Comparison of ENCODE assay signal across 18 cellular contexts in genomic region chr12:62021808-62022207, GRCh38.
A peak's percentile ranks its signal among the peaks of the same experiment; 100 is the strongest.
DNase-seq lines count a peak whose midpoint lies in the region; ATAC-seq, FAIRE-seq and TF ChIP-seq lines count a peak whose summit lies in the region.
"Had no signal": no experiment of that assay in that cellular context is flagged by ENCODE, and none has a peak within 500 bp of the region (broad histone marks: within the 10 kb centered on the region; RNA-seq: fewer than 3 reads in every experiment).

No MANE protein-coding gene starts in this region.

- H3K27me3 ChIP-seq in SK-N-SH (ENCODE audit: insufficient read depth) (no peaks in the 10 kb centered on the region), psoas muscle (ENCODE audit: insufficient read depth in 3 of 3, low read length in 2 of 3) (no peaks in the 10 kb centered on the region), BE2C (no peaks in the 10 kb centered on the region)
- H3K27me3 ChIP-seq: BLaER1 had no signal

- ATAC-seq in psoas muscle (no peak), GM18502 (IDR thresholded peaks at IDR 0.05; ENCODE audit: poor library complexity, unreplicated experiment) (no peak)
- ATAC-seq: CD8-positive, alpha-beta T cell had no signal

- H3K9me3 ChIP-seq in SK-N-SH, result no peaks in the 10 kb centered on the region
- H3K9me3 ChIP-seq in kidney (ENCODE audit: control insufficient read depth in 1 of 2, low read length in 2 of 2), result no peaks in the 10 kb centered on the region
- no peaks in the 10 kb centered on the region for H3K9me3 ChIP-seq in psoas muscle
- H3K9me3 ChIP-seq in BE2C, result no peaks in the 10 kb centered on the region
- H3K9me3 ChIP-seq: BLaER1 had no signal

- H3K9ac ChIP-seq in SK-N-SH (no peak overlapping the region), kidney (ENCODE audit: low read length in 2 of 2) (no peak overlapping the region)
- H3K9ac ChIP-seq: BLaER1 had no signal

- H3K79me2 ChIP-seq in SK-N-SH (ENCODE audit: insufficient read depth), result no peaks in the 10 kb centered on the region

- no peak for FAIRE-seq in kidney (lab: Jason Lieb, UNC)
- FAIRE-seq: D721Med, H54 had no signal

- no peaks in the 10 kb centered on the region for H3K4me1 ChIP-seq in SK-N-SH (ENCODE audit: control insufficient read depth in 1 of 2, insufficient read depth in 2 of 2, low read depth in 1 of 2, low read length in 1 of 2)
- H3K4me1 ChIP-seq in kidney (ENCODE audit: control insufficient read depth in 1 of 2, insufficient read depth in 1 of 2, low read depth in 1 of 2, low read length in 2 of 2), result no peaks in the 10 kb centered on the region
- no peaks in the 10 kb centered on the region for H3K4me1 ChIP-seq in psoas muscle
- H3K4me1 ChIP-seq in BE2C, result no peaks in the 10 kb centered on the region
- H3K4me1 ChIP-seq: BLaER1 had no signal

- DNase-seq in DMS 273 (lab: John Stamatoyannopoulos, UW; ENCODE audit: unreplicated experiment) (peak; percentile 0), DMS 273 treated with DMSO at 0.1 percent for 48 hours (lab: John Stamatoyannopoulos, UW) (no peak), HEK293T (ENCODE audit: extremely low spot score) (peak; percentile 15), SK-N-SH (no peak), kidney (peak; percentile 15), psoas muscle (no peak), BE2C (no peak)
- DNase-seq: 8988T; CD8-positive, alpha-beta T cell; DND-41; NCI-H1105; NCI-H1694; NCI-H446 treated with DMSO at 0.1 percent for 48 hours; SHP77 had no signal

- intact Hi-C loops in kidney (cut with DNase I), result no loop called here
- intact Hi-C loops in psoas muscle (cut with DNase I), result no loop called here

- no peaks in the 10 kb centered on the region for H3F3A ChIP-seq in SK-N-SH (replicated peaks; ENCODE audit: insufficient read depth)

- H3K36me3 ChIP-seq in SK-N-SH (replicated peaks in 1 of 2; ENCODE audit: control insufficient read depth in 1 of 2, insufficient read depth in 2 of 2, low read length in 1 of 2) (no peaks in the 10 kb centered on the region), kidney (ENCODE audit: control insufficient read depth in 1 of 2, insufficient read depth in 2 of 2, low read length in 2 of 2) (no peaks in the 10 kb centered on the region), psoas muscle (ENCODE audit: insufficient read depth in 1 of 2, low read depth in 1 of 2) (no peaks in the 10 kb centered on the region), BE2C (no peaks in the 10 kb centered on the region)
- H3K36me3 ChIP-seq: BLaER1 had no signal

- no peaks in the 10 kb centered on the region for H4K20me1 ChIP-seq in SK-N-SH (ENCODE audit: insufficient read depth)
- H4K20me1 ChIP-seq: BLaER1 had no signal

- WGBS in SK-N-SH (ENCODE audit: low lambda C conversion rate), result 24% methylated on average over 5 of the region's 6 CpGs
- WGBS in psoas muscle, 3 donors, result 82 to 94% (median 90%) methylated on average over 6 of the region's 6 CpGs

- TF ChIP-seq CTCF in SK-N-SH (IDR thresholded peaks at IDR 0.05) (0 out of 2 replicates have a peak, but pooled peaks have one; percentile 12), kidney (IDR thresholded peaks at IDR 0.05; ENCODE audit: borderline replicate concordance, extremely low read depth, insufficient read depth) (no peak), psoas muscle (IDR thresholded peaks at IDR 0.05) (no peak), BE2C (IDR thresholded peaks at IDR 0.05; ENCODE audit: low read depth, low read length) (no peak)

- CTCF ChIA-PET in HEK293T (lab: Yijun Ruan, JAX) (no interaction called here), SK-N-SH (lab: Yijun Ruan, JAX) (no interaction called here)

- no peak overlapping the region for H3K4me3 ChIP-seq in SK-N-SH (ENCODE audit: low read depth in 2 of 2, low read length in 1 of 2)
- H3K4me3 ChIP-seq in kidney (ENCODE audit: low read length in 2 of 2), result no peak overlapping the region
- H3K4me3 ChIP-seq in psoas muscle, result no peak overlapping the region
- no peak overlapping the region for H3K4me3 ChIP-seq in BE2C (ENCODE audit: low read depth, low read length)
- H3K4me3 ChIP-seq: BLaER1 had no signal

- H3K27ac ChIP-seq in SK-N-SH (ENCODE audit: low read depth in 2 of 2, low read length in 1 of 2), result no peak overlapping the region
- H3K27ac ChIP-seq in kidney (ENCODE audit: low read depth in 2 of 2, low read length in 2 of 2), result no peak overlapping the region
- no peak overlapping the region for H3K27ac ChIP-seq in psoas muscle
- H3K27ac ChIP-seq: BLaER1 had no signal

- no peak for TF ChIP-seq EP300 in SK-N-SH (IDR thresholded peaks at IDR 0.05; ENCODE audit: borderline replicate concordance in 1 of 2, low read depth in 1 of 2, low read length in 1 of 2)

- H3K9me2 ChIP-seq in SK-N-SH, result no peaks in the 10 kb centered on the region

- TF ChIP-seq RAD21 in SK-N-SH (IDR thresholded peaks at IDR 0.05; ENCODE audit: low read length), result no peak

- no peak overlapping the region for H2AFZ ChIP-seq in SK-N-SH (ENCODE audit: low read depth)

- POLR2A ChIA-PET in HEK293T (lab: Yijun Ruan, JAX) (no interaction called here), SK-N-SH (lab: Yijun Ruan, JAX) (no interaction called here)

- no peak overlapping the region for H3K4me2 ChIP-seq in SK-N-SH
- H3K4me2 ChIP-seq: BLaER1 had no signal

TF ChIP-seq in HEK293T, 16 proteins besides CTCF, POLR2A, EP300 and RAD21:
- TF ChIP-seq L3MBTL2 (conservative IDR thresholded peaks at IDR 0.05) (no peak), PKNOX1 (IDR thresholded peaks at IDR 0.05) (no peak), FOXA1 (IDR thresholded peaks at IDR 0.05) (no peak), LEF1 (IDR thresholded peaks at IDR 0.05; ENCODE audit: borderline replicate concordance) (no peak), ZNF384 (IDR thresholded peaks at IDR 0.05) (no peak), FOXM1 (IDR thresholded peaks at IDR 0.05; ENCODE audit: borderline replicate concordance) (no peak), ELF4 (IDR thresholded peaks at IDR 0.05) (no peak), CTBP1 (IDR thresholded peaks at IDR 0.05; ENCODE audit: borderline replicate concordance) (no peak), TARDBP (IDR thresholded peaks at IDR 0.05) (no peak), FOXK2 (IDR thresholded peaks at IDR 0.05) (no peak), ARNT (IDR thresholded peaks at IDR 0.05) (no peak)

TF ChIP-seq in SK-N-SH, 30 proteins besides CTCF, POLR2A, EP300 and RAD21 (continues in another document):
- no peak for TF ChIP-seq NRF1 (IDR thresholded peaks at IDR 0.05; ENCODE audit: low read depth, low read length)
- no peak for TF ChIP-seq SIN3A (IDR thresholded peaks at IDR 0.05; ENCODE audit: borderline replicate concordance, low read depth, low read length)
- no peak for TF ChIP-seq YY1 (IDR thresholded peaks at IDR 0.05; ENCODE audit: low read depth)
- TF ChIP-seq, protein P1, sequence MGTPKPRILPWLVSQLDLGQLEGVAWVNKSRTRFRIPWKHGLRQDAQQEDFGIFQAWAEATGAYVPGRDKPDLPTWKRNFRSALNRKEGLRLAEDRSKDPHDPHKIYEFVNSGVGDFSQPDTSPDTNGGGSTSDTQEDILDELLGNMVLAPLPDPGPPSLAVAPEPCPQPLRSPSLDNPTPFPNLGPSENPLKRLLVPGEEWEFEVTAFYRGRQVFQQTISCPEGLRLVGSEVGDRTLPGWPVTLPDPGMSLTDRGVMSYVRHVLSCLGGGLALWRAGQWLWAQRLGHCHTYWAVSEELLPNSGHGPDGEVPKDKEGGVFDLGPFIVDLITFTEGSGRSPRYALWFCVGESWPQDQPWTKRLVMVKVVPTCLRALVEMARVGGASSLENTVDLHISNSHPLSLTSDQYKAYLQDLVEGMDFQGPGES (IDR thresholded peaks at IDR 0.05; ENCODE audit: low read depth, low read length), result no peak
- no peak for TF ChIP-seq USF1 (IDR thresholded peaks at IDR 0.05; ENCODE audit: borderline replicate concordance, low read depth)
- TF ChIP-seq NFIC (IDR thresholded peaks at IDR 0.05; ENCODE audit: borderline replicate concordance), result no peak
- TF ChIP-seq CHD2 (IDR thresholded peaks at IDR 0.05; ENCODE audit: low read length, partially characterized antibody), result no peak
- no peak for TF ChIP-seq GABPA (IDR thresholded peaks at IDR 0.05; ENCODE audit: low read depth)
- TF ChIP-seq, protein P2, sequence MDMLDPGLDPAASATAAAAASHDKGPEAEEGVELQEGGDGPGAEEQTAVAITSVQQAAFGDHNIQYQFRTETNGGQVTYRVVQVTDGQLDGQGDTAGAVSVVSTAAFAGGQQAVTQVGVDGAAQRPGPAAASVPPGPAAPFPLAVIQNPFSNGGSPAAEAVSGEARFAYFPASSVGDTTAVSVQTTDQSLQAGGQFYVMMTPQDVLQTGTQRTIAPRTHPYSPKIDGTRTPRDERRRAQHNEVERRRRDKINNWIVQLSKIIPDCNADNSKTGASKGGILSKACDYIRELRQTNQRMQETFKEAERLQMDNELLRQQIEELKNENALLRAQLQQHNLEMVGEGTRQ (IDR thresholded peaks at IDR 0.05; ENCODE audit: borderline replicate concordance, low read depth, low read length), result no peak
- TF ChIP-seq RFX5 (IDR thresholded peaks at IDR 0.05; ENCODE audit: low read length), result no peak
- TF ChIP-seq MXI1 (IDR thresholded peaks at IDR 0.05; ENCODE audit: low read depth, low read length), result no peak
- TF ChIP-seq FOSL2 (IDR thresholded peaks at IDR 0.05; ENCODE audit: borderline replicate concordance, low read depth), result no peak
- TF ChIP-seq SMC3 (IDR thresholded peaks at IDR 0.05; ENCODE audit: low read depth, low read length), result no peak
- no peak for TF ChIP-seq POLR2AphosphoS5 (IDR thresholded peaks at IDR 0.05; ENCODE audit: low read depth, low read length)
- TF ChIP-seq ZBTB33 (IDR thresholded peaks at IDR 0.05; ENCODE audit: borderline replicate concordance, low read depth), result no peak

Comparison
In these comparisons a context has a peak if more than half of its experiments do, and no peak if none do; other contexts are left out.
1. DNase-seq: peak in DMS 273 (single experiment), HEK293T (single experiment) and kidney (single experiment); none in DMS 273 treated with DMSO at 0.1 percent for 48 hours (single experiment), SK-N-SH (single experiment), psoas muscle (0 of 2) and BE2C (single experiment).